ENCODE assay signal across 19 cellular contexts in genomic region chr11:34558211-34558610, GRCh38. TPM values are rescaled to one million over a fixed set of nuclear protein-coding genes. Genes with fewer than 3 reads are reported as not detected.
DNase-seq lines count a peak whose midpoint lies in the region; ATAC-seq and TF ChIP-seq lines count a peak whose summit lies in the region.
"Had no signal": no experiment of that assay in that cellular context is flagged by ENCODE, and none has a peak within 500 bp of the region (broad histone marks: within the 10 kb centered on the region; RNA-seq: fewer than 3 reads in every experiment).

No MANE protein-coding gene starts in this region.

- no peaks in the 10 kb centered on the region for H3K27me3 ChIP-seq in HCT116 (ENCODE audit: insufficient read depth, low read length)
- H3K27me3 ChIP-seq in spleen (replicated peaks in 1 of 7): peaks cover 0 to 33% (median 3%) of the 10 kb centered on the region in 7 donors
- peaks cover 50% of the 10 kb centered on the region for H3K27me3 ChIP-seq in osteoblast (ENCODE audit: insufficient read depth, low read length)
- H3K27me3 ChIP-seq: BE2C had no signal

- RAD21 ChIA-PET in HCT116 (lab: Charles Lee; ENCODE audit: low non-redundant PET in 1 of 2, low total read pairs in 2 of 2, uncharacterized antibody in 2 of 2, unreplicated experiment in 2 of 2): no interaction called here

- CTCF ChIA-PET in HCT116 (lab: Charles Lee) (interaction anchor here (1.0 to 1.9 kb wide), 2 partner anchors 8 to 28 kb away, joined by 3 to 5 read pairs; no protein-coding TSS in a partner anchor), RWPE1 (lab: Yijun Ruan, JAX) (interaction anchor here (0.7 kb wide), 1 partner anchor 125 kb away, joined by 3 read pairs; no protein-coding TSS in a partner anchor)

- POLR2A ChIA-PET in HCT116 (lab: Charles Lee): no interaction called here
- POLR2A ChIA-PET in RWPE1 (lab: Yijun Ruan, JAX; ENCODE audit: low non-redundant PET): no interaction called here

- no peak overlapping the region for H3K9ac ChIP-seq in HCT116 (ENCODE audit: low read length)
- H3K9ac ChIP-seq: SK-N-SH had no signal

- H2AFZ ChIP-seq in HCT116 (ENCODE audit: low read depth, low read length, poor library complexity, severe bottlenecking) (peak overlapping the region; percentile 7), osteoblast (ENCODE audit: low read length) (no peak overlapping the region)

- intact Hi-C loops in HCT116 (cut with micrococcal nuclease): no loop called here
- intact Hi-C loops in spleen (cut with DNase I; ENCODE audit: low total_unique reads): no loop called here

- H3K4me2 ChIP-seq in HCT116 (ENCODE audit: low read length) (0 out of 2 replicates have a peak overlapping the region, but pooled peaks have one; percentile 5), osteoblast (ENCODE audit: insufficient read depth, low read length) (no peak overlapping the region)
- H3K4me2 ChIP-seq: SK-N-SH had no signal

- H3K4me3 ChIP-seq in HCT116 (replicated peaks in 1 of 2; ENCODE audit: low read depth in 1 of 2, low read length in 2 of 2) (no peak overlapping the region), spleen (no peak overlapping the region), osteoblast (ENCODE audit: insufficient read depth, low read length) (no peak overlapping the region)
- H3K4me3 ChIP-seq: GM12878 had no signal

- H3K4me1 ChIP-seq in HCT116 (ENCODE audit: control insufficient read depth in 1 of 2, insufficient read depth in 2 of 2, low read length in 2 of 2): peaks cover 0 to 17% of the 10 kb centered on the region in 2 experiments; a peak in 2 of 4 replicates
- H3K4me1 ChIP-seq in spleen: no peaks in the 10 kb centered on the region
- no peaks in the 10 kb centered on the region for H3K4me1 ChIP-seq in osteoblast (ENCODE audit: insufficient read depth, low read length)
- H3K4me1 ChIP-seq: BE2C had no signal

- H3K9me2 ChIP-seq in HCT116 (ENCODE audit: insufficient read depth): no peaks in the 10 kb centered on the region
- H3K9me2 ChIP-seq: SK-N-SH had no signal

- H3K36me3 ChIP-seq in HCT116 (ENCODE audit: control insufficient read depth in 1 of 2, insufficient read depth in 2 of 2, low read length in 2 of 2): no peaks in the 10 kb centered on the region
- H3K36me3 ChIP-seq in spleen: no peaks in the 10 kb centered on the region
- no peaks in the 10 kb centered on the region for H3K36me3 ChIP-seq in osteoblast (ENCODE audit: insufficient read depth, low read length)
- H3K36me3 ChIP-seq: BE2C had no signal

- ATAC-seq in HCT116 (0 out of 2 replicates have a peak, but pooled peaks have one; percentile 44), HG03039 (IDR thresholded peaks at IDR 0.05; ENCODE audit: unreplicated experiment) (no peak)
- ATAC-seq: GM12878, T-cell had no signal

- H3K79me2 ChIP-seq in HCT116 (ENCODE audit: insufficient read depth, low read length) (no peaks in the 10 kb centered on the region), osteoblast (ENCODE audit: insufficient read depth, low read length) (no peaks in the 10 kb centered on the region)

- BruUV-seq in HCT116 (replicated peaks; lab: Mats Ljungman, UMichigan): no TSS peak

- 37 to 48% (median 45%) methylated on average over 1 of the region's 1 CpG for WGBS in spleen, 5 donors

- no peak overlapping the region for H3K27ac ChIP-seq in HCT116 (ENCODE audit: low read depth, low read length)
- H3K27ac ChIP-seq in RWPE1: no peak overlapping the region
- H3K27ac ChIP-seq in spleen: no peak overlapping the region
- no peak overlapping the region for H3K27ac ChIP-seq in osteoblast (ENCODE audit: low read depth, low read length)

- TF ChIP-seq CTCF in HCT116 (IDR thresholded peaks at IDR 0.05 in 2 of 3, conservative IDR thresholded peaks at IDR 0.05 in 1 of 3; ENCODE audit: borderline replicate concordance in 1 of 3, insufficient read depth in 1 of 3, low read depth in 2 of 3, low read length in 2 of 3) (no peak), RWPE1 (conservative IDR thresholded peaks at IDR 0.05; ENCODE audit: low read depth) (no peak), spleen (IDR thresholded peaks at IDR 0.05 in 8 of 11, conservative IDR thresholded peaks at IDR 0.05 in 3 of 11) (no peak), osteoblast (IDR thresholded peaks at IDR 0.05; ENCODE audit: extremely low read depth, low read depth, low read length) (no peak)

- TF ChIP-seq RAD21 in HCT116 (IDR thresholded peaks at IDR 0.05; ENCODE audit: low read depth): no peak

- DNase-seq in HCT116 (ENCODE audit: low read depth, low spot score) (no peak), RWPE1 (ENCODE audit: low spot score) (peak; percentile 40), cerebellum (ENCODE audit: low spot score) (peak; percentile 2), spleen (no peak), osteoblast (ENCODE audit: insufficient read length, low spot score, missing footprints) (no peak)
- DNase-seq in activated CD4-positive, alpha-beta T cell treated with anti-CD3 and anti-CD28 coated beads, Interleukin-2, amount 50 U/mL, for 4 hours: no peak
- DNase-seq: BE2C; CD4-positive, alpha-beta T cell; DMS53; H9; NCI-H1417 treated with DMSO at 0.1 percent for 48 hours; NCI-H1930; NCI-H748 treated with DMSO at 0.1 percent for 48 hours; Right ventricle myocardium superior; SK-N-SH; T-cell had no signal

- H3K9me3 ChIP-seq in HCT116 (ENCODE audit: control insufficient read depth in 1 of 2, insufficient read depth in 1 of 2, low read depth in 1 of 2, low read length in 2 of 2): no peaks in the 10 kb centered on the region
- H3K9me3 ChIP-seq in spleen: no peaks in the 10 kb centered on the region
- no peaks in the 10 kb centered on the region for H3K9me3 ChIP-seq in osteoblast (ENCODE audit: low read depth, low read length)
- H3K9me3 ChIP-seq: BE2C, SK-N-SH had no signal

- H4K20me1 ChIP-seq in HCT116 (ENCODE audit: insufficient read depth) (no peaks in the 10 kb centered on the region), osteoblast (ENCODE audit: insufficient read depth, low read length) (no peaks in the 10 kb centered on the region)

- TF ChIP-seq POLR2A in HCT116 (IDR thresholded peaks at IDR 0.05; ENCODE audit: borderline replicate concordance, extremely low read depth, insufficient read depth, insufficient read length): no peak
- no peak for TF ChIP-seq POLR2A in spleen (IDR thresholded peaks at IDR 0.05)

TF ChIP-seq in HCT116, 20 proteins besides CTCF, POLR2A, EP300 and RAD21:
- TF ChIP-seq ZBTB33 (IDR thresholded peaks at IDR 0.05; ENCODE audit: extremely low read depth, insufficient replicate concordance, low read length) (no peak), EZH2phosphoT487 (IDR thresholded peaks at IDR 0.05; ENCODE audit: borderline replicate concordance) (no peak), EGR1 (IDR thresholded peaks at IDR 0.05; ENCODE audit: low read depth) (no peak), SRF (IDR thresholded peaks at IDR 0.05; ENCODE audit: low read depth) (no peak), POLR2AphosphoS5 (IDR thresholded peaks at IDR 0.05; ENCODE audit: low read depth, low read length) (no peak), TCF7L2 (IDR thresholded peaks at IDR 0.05; ENCODE audit: borderline replicate concordance, extremely low read depth, insufficient read depth, insufficient read length) (no peak), MAX (IDR thresholded peaks at IDR 0.05) (no peak), ATF3 (IDR thresholded peaks at IDR 0.05) (no peak), ZFX (IDR thresholded peaks at IDR 0.05) (no peak), FOSL1 (IDR thresholded peaks at IDR 0.05; ENCODE audit: low read depth) (no peak), CBX3 (IDR thresholded peaks at IDR 0.05; ENCODE audit: low read depth) (no peak), SIN3A (IDR thresholded peaks at IDR 0.05; ENCODE audit: low read depth) (no peak), CEBPB (IDR thresholded peaks at IDR 0.05; ENCODE audit: low read depth) (no peak), ELF1 (IDR thresholded peaks at IDR 0.05; ENCODE audit: borderline replicate concordance, low read depth) (no peak), JUND (IDR thresholded peaks at IDR 0.05) (no peak), YY1 (IDR thresholded peaks at IDR 0.05; ENCODE audit: extremely low read depth, insufficient replicate concordance, low read depth, low read length) (no peak), SP1 (IDR thresholded peaks at IDR 0.05; ENCODE audit: low read depth) (no peak), ZNF274 (IDR thresholded peaks at IDR 0.05; ENCODE audit: low read depth, low read length) (no peak)

RNA-seq across cellular contexts. Expression of gene ELF5, which starts 44.6 kb away (rescaled TPM):
- 0.32 TPM for total RNA-seq in HCT116 (2021; ENCODE audit: unreplicated experiment)
- 0.02 and 0.26 TPM in 2 replicates for polyA plus RNA-seq in HCT116 (2012)
- not detected for total RNA-seq in cerebellum
- total RNA-seq in spleen: 1 to 10 TPM in 5 of 7 donors, under 1 TPM in 2; 0.27 to 8.8 (median 2.1) TPM
- under 1 TPM; 0.08 to 0.45 (median 0.28) TPM for polyA plus RNA-seq in spleen
- under 0.01 TPM in 1 of 2 replicates, not detected in the other for total RNA-seq in osteoblast
- total RNA-seq: CD4-positive, alpha-beta T cell; GM12878; H9; NCI-H460; Right ventricle myocardium superior; T-cell had no signal
- polyA plus RNA-seq: GM12878, SK-N-SH had no signal

Comparison
In these comparisons a context has a peak if more than half of its experiments do, and no peak if none do; other contexts are left out.
1. DNase-seq: peak in RWPE1 (single experiment) and cerebellum (single experiment); none in HCT116 (single experiment), spleen (single experiment), activated CD4-positive, alpha-beta T cell treated with anti-CD3 and anti-CD28 coated beads, Interleukin-2, amount 50 U/mL, for 4 hours (0 of 2) and osteoblast (single experiment).